In the genomic region with DNA sequence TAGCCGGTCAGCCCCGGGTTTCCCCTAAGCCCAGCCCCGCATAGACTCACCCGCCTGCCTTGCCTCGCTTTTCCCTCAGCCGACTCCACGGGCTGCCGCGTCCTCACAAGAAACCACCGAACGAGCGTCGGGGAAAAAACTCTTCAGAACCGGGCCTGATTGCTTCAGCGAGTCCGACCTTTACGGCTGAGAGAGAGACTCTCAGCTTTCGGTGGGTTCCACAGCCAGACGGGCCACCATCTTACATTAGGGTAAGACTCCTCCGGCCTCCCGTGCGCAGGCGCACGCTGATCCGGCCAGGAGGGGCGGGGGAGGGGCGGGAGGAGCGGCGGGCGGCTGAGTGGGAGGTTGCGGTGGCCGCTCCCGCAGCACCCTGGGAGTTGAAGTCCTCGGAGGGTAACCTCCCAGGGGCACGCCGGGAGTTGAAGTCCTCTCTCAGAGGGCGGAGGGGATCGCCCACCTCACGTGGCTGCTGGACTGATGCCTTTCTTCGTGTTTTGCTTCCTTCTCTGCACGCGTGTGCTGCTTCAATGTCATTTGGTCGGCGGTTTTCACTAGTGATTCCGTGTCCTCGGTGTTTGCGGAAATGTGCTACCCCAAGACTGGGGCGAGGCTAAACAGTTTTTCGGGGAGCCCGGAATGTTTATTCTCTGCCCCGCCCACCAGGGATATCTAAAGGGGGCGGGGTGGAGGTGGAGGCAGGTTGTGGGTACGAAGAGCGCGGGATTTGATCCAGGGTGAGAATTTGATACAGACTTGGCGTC, we compare ENCODE assay signal across 8 cellular contexts. TPM values are rescaled to one million over a fixed set of nuclear protein-coding genes. Genes with fewer than 3 reads are reported as not detected.
DNase-seq lines count a peak whose midpoint lies in the region; ATAC-seq and TF ChIP-seq lines count a peak whose summit lies in the region.

A gene with protein sequence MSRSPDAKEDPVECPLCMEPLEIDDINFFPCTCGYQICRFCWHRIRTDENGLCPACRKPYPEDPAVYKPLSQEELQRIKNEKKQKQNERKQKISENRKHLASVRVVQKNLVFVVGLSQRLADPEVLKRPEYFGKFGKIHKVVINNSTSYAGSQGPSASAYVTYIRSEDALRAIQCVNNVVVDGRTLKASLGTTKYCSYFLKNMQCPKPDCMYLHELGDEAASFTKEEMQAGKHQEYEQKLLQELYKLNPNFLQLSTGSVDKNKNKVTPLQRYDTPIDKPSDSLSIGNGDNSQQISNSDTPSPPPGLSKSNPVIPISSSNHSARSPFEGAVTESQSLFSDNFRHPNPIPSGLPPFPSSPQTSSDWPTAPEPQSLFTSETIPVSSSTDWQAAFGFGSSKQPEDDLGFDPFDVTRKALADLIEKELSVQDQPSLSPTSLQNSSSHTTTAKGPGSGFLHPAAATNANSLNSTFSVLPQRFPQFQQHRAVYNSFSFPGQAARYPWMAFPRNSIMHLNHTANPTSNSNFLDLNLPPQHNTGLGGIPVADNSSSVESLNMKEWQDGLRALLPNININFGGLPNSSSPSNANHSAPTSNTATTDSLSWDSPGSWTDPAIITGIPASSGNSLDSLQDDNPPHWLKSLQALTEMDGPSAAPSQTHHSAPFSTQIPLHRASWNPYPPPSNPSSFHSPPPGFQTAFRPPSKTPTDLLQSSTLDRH (minus strand): TSS at position 264 of the 764 bp plus-strand sequence. CDS start 71,771 bp downstream, outside the sequence.

- no peaks in the 10 kb centered on the region for H3K36me3 Mint-ChIP-seq in CD4-positive, alpha-beta memory T cell

- peaks cover 35% of the 10 kb centered on the region for H3K4me1 ChIP-seq in CD4-positive, alpha-beta memory T cell (ENCODE audit: insufficient read depth, low read length)
- peaks cover 2 to 33% (median 23%) of the 10 kb centered on the region in 4 donors for H3K4me1 ChIP-seq in liver (ENCODE audit: control insufficient read depth in 4 of 4, insufficient read depth in 4 of 4, low read length in 3 of 4)

- H3K9ac ChIP-seq in liver (ENCODE audit: low read depth in 1 of 2, low read length in 2 of 2) = peak within 1 kb of the TSS; percentile 83 to 88

- peak within 1 kb of the TSS; percentile 95 for H3K27ac ChIP-seq in CD4-positive, alpha-beta memory T cell (ENCODE audit: low read depth, low read length)
- peak within 1 kb of the TSS; percentile 79 to 80 for H3K27ac ChIP-seq in liver (ENCODE audit: low read depth in 1 of 2, low read length in 2 of 2)

- H3K36me3 ChIP-seq in CD4-positive, alpha-beta memory T cell (ENCODE audit: insufficient read depth, low read length) = no peaks in the 10 kb centered on the region
- no peaks in the 10 kb centered on the region for H3K36me3 ChIP-seq in liver (ENCODE audit: control insufficient read depth in 4 of 4, insufficient read depth in 3 of 4, low read depth in 1 of 4, low read length in 3 of 4)

- peak within 1 kb of the TSS; percentile 73 to 85 for H3K4me3 ChIP-seq in CD4-positive, alpha-beta memory T cell (ENCODE audit: low read length in 2 of 2)
- H3K4me3 ChIP-seq in liver (ENCODE audit: low read depth in 1 of 3, low read length in 3 of 3) = peak within 1 kb of the TSS; percentile 63 to 99 (median 87)

- TF ChIP-seq RAD21 in liver (IDR thresholded peaks at IDR 0.05) = no peak

- intact Hi-C loops in CD4-positive, alpha-beta memory T cell (cut with micrococcal nuclease) = loop anchor here (1.0 to 5.0 kb wide), 9 partner anchors 47 to 1193 kb away; a partner anchor contains a TSS

- no peaks in the 10 kb centered on the region for H3K27me3 ChIP-seq in CD4-positive, alpha-beta memory T cell (ENCODE audit: insufficient read depth, low read length)
- H3K27me3 ChIP-seq in liver (ENCODE audit: control insufficient read depth in 4 of 4, insufficient read depth in 4 of 4, low read length in 3 of 4) = no peaks in the 10 kb centered on the region

- peaks cover 2 to 12% (median 6%) of the 10 kb centered on the region in 4 donors for H3K4me1 Mint-ChIP-seq in CD4-positive, alpha-beta memory T cell

- H3K4me3 Mint-ChIP-seq in CD4-positive, alpha-beta memory T cell = no peak within 1 kb of the TSS

- CTCF ChIA-PET in CD4-positive, alpha-beta memory T cell (lab: Charles Lee; ENCODE audit: partially characterized antibody) = interaction anchor here (1.0 to 1.4 kb wide), 4 partner anchors 9 to 842 kb away, joined by 3 to 5 read pairs (median 4); no protein-coding TSS in a partner anchor

- peak; percentile 96 for ATAC-seq in GM19455 (IDR thresholded peaks at IDR 0.05; ENCODE audit: unreplicated experiment)
- ATAC-seq in HG03575 (IDR thresholded peaks at IDR 0.05; ENCODE audit: extremely low read depth, insufficient number of reproducible peaks, low FRiP score, unreplicated experiment) = peak; percentile 69

- POLR2A ChIA-PET in CD4-positive, alpha-beta memory T cell (lab: Charles Lee; ENCODE audit: partially characterized antibody) = interaction anchor here (0.5 to 3.4 kb wide), 3 partner anchors 9 to 77 kb away, joined by 3 to 18 read pairs (median 3); a partner anchor contains a TSS

- H3K9me3 ChIP-seq in CD4-positive, alpha-beta memory T cell (ENCODE audit: control insufficient read depth in 1 of 2, low read length in 2 of 2) = no peaks in the 10 kb centered on the region
- no peaks in the 10 kb centered on the region for H3K9me3 ChIP-seq in liver (ENCODE audit: control insufficient read depth in 4 of 4, low read length in 3 of 4)

- DNase-seq in CD4-positive, alpha-beta memory T cell = peak; percentile 91 to 98 (median 95)
- DNase-seq in NCI-H774 (lab: John Stamatoyannopoulos, UW) = peak; percentile 95
- peak; percentile 97 for DNase-seq in activated CD4-positive, alpha-beta T cell treated with anti-CD3 and anti-CD28 coated beads, Interleukin-2, amount 50 U/mL, for 4 hours
- peak; percentile 88 to 96 for DNase-seq in dermis microvascular lymphatic vessel endothelial cell (ENCODE audit: low read depth in 2 of 2)
- DNase-seq in stimulated activated CD4-positive, alpha-beta T cell treated with anti-CD3 and anti-CD28 coated beads, Interleukin-4, amount 100 ng/mL, for 1 hour = peak; percentile 97

- no peak within 1 kb of the TSS for H3K27ac Mint-ChIP-seq in CD4-positive, alpha-beta memory T cell

- H3K9me3 Mint-ChIP-seq in CD4-positive, alpha-beta memory T cell = no peaks in the 10 kb centered on the region

- WGBS in liver = under 1% methylated on average over 56 of the region's 56 CpGs

- TF ChIP-seq CTCF in liver (IDR thresholded peaks at IDR 0.05; ENCODE audit: low read depth, low read length, missing input control) = no peak

- H3K27me3 Mint-ChIP-seq in CD4-positive, alpha-beta memory T cell = no peaks in the 10 kb centered on the region

TF ChIP-seq in liver, 16 proteins besides CTCF, POLR2A, EP300 and RAD21 (continues in another document):
- TF ChIP-seq FOXA1 (IDR thresholded peaks at IDR 0.05) (no peak), SP1 (IDR thresholded peaks at IDR 0.05) (peak; percentile 50), NR2F2 (IDR thresholded peaks at IDR 0.05) (peak; percentile 26), HNF4A (conservative IDR thresholded peaks at IDR 0.05) (peak in 1 of 2 donors; percentile 8), JUND (IDR thresholded peaks at IDR 0.05) (no peak), FOXA2 (IDR thresholded peaks at IDR 0.05) (no peak), EGR1 (IDR thresholded peaks at IDR 0.05; ENCODE audit: low read depth in 2 of 2) (peak in 1 of 2 donors; percentile 28), TAF1 (conservative IDR thresholded peaks at IDR 0.05) (no peak), GABPA (IDR thresholded peaks at IDR 0.05 in 1 of 2, conservative IDR thresholded peaks at IDR 0.05 in 1 of 2) (peak in 1 of 2 donors; percentile 55), HNF4G (IDR thresholded peaks at IDR 0.05) (no peak)
- TF ChIP-seq, protein P1, sequence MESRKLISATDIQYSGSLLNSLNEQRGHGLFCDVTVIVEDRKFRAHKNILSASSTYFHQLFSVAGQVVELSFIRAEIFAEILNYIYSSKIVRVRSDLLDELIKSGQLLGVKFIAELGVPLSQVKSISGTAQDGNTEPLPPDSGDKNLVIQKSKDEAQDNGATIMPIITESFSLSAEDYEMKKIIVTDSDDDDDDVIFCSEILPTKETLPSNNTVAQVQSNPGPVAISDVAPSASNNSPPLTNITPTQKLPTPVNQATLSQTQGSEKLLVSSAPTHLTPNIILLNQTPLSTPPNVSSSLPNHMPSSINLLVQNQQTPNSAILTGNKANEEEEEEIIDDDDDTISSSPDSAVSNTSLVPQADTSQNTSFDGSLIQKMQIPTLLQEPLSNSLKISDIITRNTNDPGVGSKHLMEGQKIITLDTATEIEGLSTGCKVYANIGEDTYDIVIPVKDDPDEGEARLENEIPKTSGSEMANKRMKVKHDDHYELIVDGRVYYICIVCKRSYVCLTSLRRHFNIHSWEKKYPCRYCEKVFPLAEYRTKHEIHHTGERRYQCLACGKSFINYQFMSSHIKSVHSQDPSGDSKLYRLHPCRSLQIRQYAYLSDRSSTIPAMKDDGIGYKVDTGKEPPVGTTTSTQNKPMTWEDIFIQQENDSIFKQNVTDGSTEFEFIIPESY (IDR thresholded peaks at IDR 0.05) = peak; percentile 82
- TF ChIP-seq, protein P2, sequence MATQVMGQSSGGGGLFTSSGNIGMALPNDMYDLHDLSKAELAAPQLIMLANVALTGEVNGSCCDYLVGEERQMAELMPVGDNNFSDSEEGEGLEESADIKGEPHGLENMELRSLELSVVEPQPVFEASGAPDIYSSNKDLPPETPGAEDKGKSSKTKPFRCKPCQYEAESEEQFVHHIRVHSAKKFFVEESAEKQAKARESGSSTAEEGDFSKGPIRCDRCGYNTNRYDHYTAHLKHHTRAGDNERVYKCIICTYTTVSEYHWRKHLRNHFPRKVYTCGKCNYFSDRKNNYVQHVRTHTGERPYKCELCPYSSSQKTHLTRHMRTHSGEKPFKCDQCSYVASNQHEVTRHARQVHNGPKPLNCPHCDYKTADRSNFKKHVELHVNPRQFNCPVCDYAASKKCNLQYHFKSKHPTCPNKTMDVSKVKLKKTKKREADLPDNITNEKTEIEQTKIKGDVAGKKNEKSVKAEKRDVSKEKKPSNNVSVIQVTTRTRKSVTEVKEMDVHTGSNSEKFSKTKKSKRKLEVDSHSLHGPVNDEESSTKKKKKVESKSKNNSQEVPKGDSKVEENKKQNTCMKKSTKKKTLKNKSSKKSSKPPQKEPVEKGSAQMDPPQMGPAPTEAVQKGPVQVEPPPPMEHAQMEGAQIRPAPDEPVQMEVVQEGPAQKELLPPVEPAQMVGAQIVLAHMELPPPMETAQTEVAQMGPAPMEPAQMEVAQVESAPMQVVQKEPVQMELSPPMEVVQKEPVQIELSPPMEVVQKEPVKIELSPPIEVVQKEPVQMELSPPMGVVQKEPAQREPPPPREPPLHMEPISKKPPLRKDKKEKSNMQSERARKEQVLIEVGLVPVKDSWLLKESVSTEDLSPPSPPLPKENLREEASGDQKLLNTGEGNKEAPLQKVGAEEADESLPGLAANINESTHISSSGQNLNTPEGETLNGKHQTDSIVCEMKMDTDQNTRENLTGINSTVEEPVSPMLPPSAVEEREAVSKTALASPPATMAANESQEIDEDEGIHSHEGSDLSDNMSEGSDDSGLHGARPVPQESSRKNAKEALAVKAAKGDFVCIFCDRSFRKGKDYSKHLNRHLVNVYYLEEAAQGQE (IDR thresholded peaks at IDR 0.05) = no peak

RNA-seq across cellular contexts. Expression of the gene that starts here (rescaled TPM):
- total RNA-seq in CD4-positive, alpha-beta memory T cell = 10 to 100 TPM; 33.9 to 35.0 TPM
- 10 to 100 TPM; 11.1 to 18.6 TPM for polyA plus RNA-seq in CD4-positive, alpha-beta memory T cell
- 5.8 and 7.3 TPM in 2 replicates for total RNA-seq in dermis microvascular lymphatic vessel endothelial cell
- total RNA-seq in liver = 10 to 100 TPM in 1 of 2 donors, 1 to 10 TPM in 1; 6.9 to 11.1 TPM
- polyA plus RNA-seq in liver = 10 to 100 TPM in 1 of 2 donors, 1 to 10 TPM in 1; 3.7 to 10.3 TPM

Comparison
In these comparisons a context has a peak if more than half of its experiments do, and no peak if none do; other contexts are left out.
1. Peak in every context shown above with its lines: DNase-seq, ATAC-seq, H3K4me3 ChIP-seq and H3K27ac ChIP-seq.